1 cellular context compared by ENCODE assay signal in the genomic region with DNA sequence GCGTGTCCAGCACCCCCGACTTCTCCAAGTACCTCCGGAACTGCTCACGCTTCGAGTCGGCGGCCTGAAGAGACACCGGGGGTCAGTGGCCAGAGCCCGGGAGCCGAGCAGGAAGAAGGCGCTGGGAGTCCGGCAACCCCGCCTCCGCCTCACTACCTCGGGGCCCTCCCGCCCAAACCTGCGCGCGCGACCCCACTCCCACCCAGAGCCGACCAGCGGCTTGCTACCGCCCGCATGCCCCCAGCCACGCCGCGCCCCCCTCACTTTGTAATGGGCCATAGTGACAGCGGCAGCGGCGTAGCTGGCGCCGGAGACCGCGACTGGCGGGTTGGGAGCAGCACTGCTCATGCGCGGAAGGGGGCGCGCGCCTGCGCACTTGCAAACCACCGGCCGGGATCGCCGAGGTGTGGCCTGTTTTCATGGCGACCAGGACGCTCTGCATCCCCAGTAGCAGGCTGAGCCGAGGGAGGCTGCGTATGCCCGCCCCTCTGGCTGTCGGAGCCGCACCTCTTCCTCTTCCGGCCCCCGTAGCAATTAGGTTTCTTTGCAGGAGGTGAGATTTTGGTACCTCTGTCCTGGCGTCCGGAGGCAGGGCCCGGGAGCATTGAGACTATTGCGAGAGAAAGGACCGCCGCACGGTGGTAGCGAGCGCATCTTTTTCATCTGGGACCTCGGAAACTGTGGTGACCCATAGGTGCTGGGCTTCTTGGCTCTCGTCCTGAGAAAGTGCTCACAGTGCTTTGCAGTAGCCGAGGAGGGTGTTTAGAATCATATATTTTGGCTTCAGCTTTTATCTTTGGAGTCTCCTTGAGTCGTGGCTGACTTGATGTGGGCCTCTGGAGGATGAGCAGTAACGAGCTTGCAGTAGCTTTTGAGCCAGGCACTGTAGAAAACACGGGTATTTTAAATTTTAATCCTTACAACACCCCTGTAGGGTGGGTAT.
A peak's percentile ranks its signal among the peaks of the same experiment; 100 is the strongest.
TF ChIP-seq lines count a peak whose summit lies in the region.

A gene with protein sequence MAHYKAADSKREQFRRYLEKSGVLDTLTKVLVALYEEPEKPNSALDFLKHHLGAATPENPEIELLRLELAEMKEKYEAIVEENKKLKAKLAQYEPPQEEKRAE (minus strand): TSS at position 322 of the 943 bp plus-strand sequence. CDS start 43 bp downstream, at position 279.

TF ChIP-seq in K562, 482 proteins besides CTCF, POLR2A, EP300 and RAD21 (continued from another document and continues in another):
- TF ChIP-seq, protein P1, sequence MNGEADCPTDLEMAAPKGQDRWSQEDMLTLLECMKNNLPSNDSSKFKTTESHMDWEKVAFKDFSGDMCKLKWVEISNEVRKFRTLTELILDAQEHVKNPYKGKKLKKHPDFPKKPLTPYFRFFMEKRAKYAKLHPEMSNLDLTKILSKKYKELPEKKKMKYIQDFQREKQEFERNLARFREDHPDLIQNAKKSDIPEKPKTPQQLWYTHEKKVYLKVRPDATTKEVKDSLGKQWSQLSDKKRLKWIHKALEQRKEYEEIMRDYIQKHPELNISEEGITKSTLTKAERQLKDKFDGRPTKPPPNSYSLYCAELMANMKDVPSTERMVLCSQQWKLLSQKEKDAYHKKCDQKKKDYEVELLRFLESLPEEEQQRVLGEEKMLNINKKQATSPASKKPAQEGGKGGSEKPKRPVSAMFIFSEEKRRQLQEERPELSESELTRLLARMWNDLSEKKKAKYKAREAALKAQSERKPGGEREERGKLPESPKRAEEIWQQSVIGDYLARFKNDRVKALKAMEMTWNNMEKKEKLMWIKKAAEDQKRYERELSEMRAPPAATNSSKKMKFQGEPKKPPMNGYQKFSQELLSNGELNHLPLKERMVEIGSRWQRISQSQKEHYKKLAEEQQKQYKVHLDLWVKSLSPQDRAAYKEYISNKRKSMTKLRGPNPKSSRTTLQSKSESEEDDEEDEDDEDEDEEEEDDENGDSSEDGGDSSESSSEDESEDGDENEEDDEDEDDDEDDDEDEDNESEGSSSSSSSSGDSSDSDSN (IDR thresholded peaks at IDR 0.05; ENCODE audit: borderline replicate concordance in 1 of 2, low read depth in 2 of 2, low read length in 2 of 2) = peak in 1 of 2 experiments; percentile 82; a peak in 2 of 4 replicates
- TF ChIP-seq, protein P2, sequence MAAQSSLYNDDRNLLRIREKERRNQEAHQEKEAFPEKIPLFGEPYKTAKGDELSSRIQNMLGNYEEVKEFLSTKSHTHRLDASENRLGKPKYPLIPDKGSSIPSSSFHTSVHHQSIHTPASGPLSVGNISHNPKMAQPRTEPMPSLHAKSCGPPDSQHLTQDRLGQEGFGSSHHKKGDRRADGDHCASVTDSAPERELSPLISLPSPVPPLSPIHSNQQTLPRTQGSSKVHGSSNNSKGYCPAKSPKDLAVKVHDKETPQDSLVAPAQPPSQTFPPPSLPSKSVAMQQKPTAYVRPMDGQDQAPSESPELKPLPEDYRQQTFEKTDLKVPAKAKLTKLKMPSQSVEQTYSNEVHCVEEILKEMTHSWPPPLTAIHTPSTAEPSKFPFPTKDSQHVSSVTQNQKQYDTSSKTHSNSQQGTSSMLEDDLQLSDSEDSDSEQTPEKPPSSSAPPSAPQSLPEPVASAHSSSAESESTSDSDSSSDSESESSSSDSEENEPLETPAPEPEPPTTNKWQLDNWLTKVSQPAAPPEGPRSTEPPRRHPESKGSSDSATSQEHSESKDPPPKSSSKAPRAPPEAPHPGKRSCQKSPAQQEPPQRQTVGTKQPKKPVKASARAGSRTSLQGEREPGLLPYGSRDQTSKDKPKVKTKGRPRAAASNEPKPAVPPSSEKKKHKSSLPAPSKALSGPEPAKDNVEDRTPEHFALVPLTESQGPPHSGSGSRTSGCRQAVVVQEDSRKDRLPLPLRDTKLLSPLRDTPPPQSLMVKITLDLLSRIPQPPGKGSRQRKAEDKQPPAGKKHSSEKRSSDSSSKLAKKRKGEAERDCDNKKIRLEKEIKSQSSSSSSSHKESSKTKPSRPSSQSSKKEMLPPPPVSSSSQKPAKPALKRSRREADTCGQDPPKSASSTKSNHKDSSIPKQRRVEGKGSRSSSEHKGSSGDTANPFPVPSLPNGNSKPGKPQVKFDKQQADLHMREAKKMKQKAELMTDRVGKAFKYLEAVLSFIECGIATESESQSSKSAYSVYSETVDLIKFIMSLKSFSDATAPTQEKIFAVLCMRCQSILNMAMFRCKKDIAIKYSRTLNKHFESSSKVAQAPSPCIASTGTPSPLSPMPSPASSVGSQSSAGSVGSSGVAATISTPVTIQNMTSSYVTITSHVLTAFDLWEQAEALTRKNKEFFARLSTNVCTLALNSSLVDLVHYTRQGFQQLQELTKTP (IDR thresholded peaks at IDR 0.05; ENCODE audit: low read depth in 1 of 2, partially characterized antibody in 2 of 2) = no peak
- TF ChIP-seq ZNF212 (CRISPR knock-in tag; IDR thresholded peaks at IDR 0.05) (no peak), SREBF1 (IDR thresholded peaks at IDR 0.05; ENCODE audit: borderline replicate concordance, low read depth, low read length) (no peak), SP1 (CRISPR knock-in tag; IDR thresholded peaks at IDR 0.05) (peak; percentile 85), ZBTB17 (CRISPR knock-in tag; IDR thresholded peaks at IDR 0.05) (no peak), ZNF146 (CRISPR knock-in tag; IDR thresholded peaks at IDR 0.05; ENCODE audit: unreplicated experiment) (peak; percentile 12), TBP (optimal IDR thresholded peaks at IDR 0.05; ENCODE audit: low read depth, low read length) (peak; percentile 65), ZFX (CRISPR knock-in tag; IDR thresholded peaks at IDR 0.05) (peak; percentile 57; the same call in 1 of the 2 replicates), BMI1 (IDR thresholded peaks at IDR 0.05; ENCODE audit: low read length) (peak; percentile 85), NFRKB (IDR thresholded peaks at IDR 0.05; ENCODE audit: low read depth) (no peak), ZNF184 (CRISPR knock-in tag; IDR thresholded peaks at IDR 0.05) (no peak), GTF2A2 (tag; IDR thresholded peaks at IDR 0.05) (no peak), POLR2AphosphoS2 (IDR thresholded peaks at IDR 0.05; ENCODE audit: low read length) (peak; percentile 96), MTA3 (IDR thresholded peaks at IDR 0.05; ENCODE audit: borderline replicate concordance) (peak; percentile 60; the same call in 1 of the 2 replicates), ZBTB7A (IDR thresholded peaks at IDR 0.05; ENCODE audit: borderline replicate concordance, control insufficient read depth, low read depth, low read length) (peak; percentile 73; the same call in 1 of the 2 replicates), C11orf30 (IDR thresholded peaks at IDR 0.05; ENCODE audit: low read depth) (peak; percentile 30; the same call in 1 of the 2 replicates), MYC (IDR thresholded peaks at IDR 0.05; ENCODE audit: low read depth, low read length) (0 out of 2 replicates have a peak, but pooled peaks have one; percentile 44), MYC (CRISPR knock-in tag; IDR thresholded peaks at IDR 0.05; ENCODE audit: borderline replicate concordance, low read depth) (no peak), SRSF9 (IDR thresholded peaks at IDR 0.05; ENCODE audit: borderline replicate concordance, low read depth, low read length) (no peak), BHLHE40 (IDR thresholded peaks at IDR 0.05; ENCODE audit: low read length) (no peak), TBL1XR1 (IDR thresholded peaks at IDR 0.05; ENCODE audit: low read length in 2 of 2) (no peak; a peak in 1 of 4 replicates), TCF7L2 (IDR thresholded peaks at IDR 0.05; ENCODE audit: low read depth, low read length) (0 out of 2 replicates have a peak, but pooled peaks have one; percentile 15), HDGF (IDR thresholded peaks at IDR 0.05) (no peak), PHF8 (IDR thresholded peaks at IDR 0.05; ENCODE audit: borderline replicate concordance, low read length) (peak; percentile 81; the same call in 1 of the 2 replicates), XRCC5 (IDR thresholded peaks at IDR 0.05; ENCODE audit: low read depth, low read length) (no peak), MAZ (CRISPR knock-in tag; conservative IDR thresholded peaks at IDR 0.05 in 1 of 2, IDR thresholded peaks at IDR 0.05 in 1 of 2) (peak; percentile 68 to 74), MEIS2 (IDR thresholded peaks at IDR 0.05; ENCODE audit: partially characterized antibody) (peak; percentile 97), SMARCC2 (IDR thresholded peaks at IDR 0.05; ENCODE audit: low read depth) (no peak), HDAC6 (IDR thresholded peaks at IDR 0.05; ENCODE audit: low read depth, low read length) (no peak), DACH1 (IDR thresholded peaks at IDR 0.05; ENCODE audit: partially characterized antibody) (no peak), CBX3 (IDR thresholded peaks at IDR 0.05; ENCODE audit: borderline replicate concordance in 1 of 2, low read length in 2 of 2) (no peak), SREBF2 (CRISPR knock-in tag; IDR thresholded peaks at IDR 0.05) (no peak), GABPA (tag; conservative IDR thresholded peaks at IDR 0.05; ENCODE audit: low read depth) (peak; percentile 96), GATA2 (CRISPR knock-in tag; IDR thresholded peaks at IDR 0.05) (no peak), E2F3 (CRISPR knock-in tag; IDR thresholded peaks at IDR 0.05) (peak; percentile 52; the same call in 1 of the 2 replicates), RUNX1 (IDR thresholded peaks at IDR 0.05; ENCODE audit: low read depth) (no peak), CREM (IDR thresholded peaks at IDR 0.05; ENCODE audit: low read depth) (peak; percentile 62), RBBP5 (IDR thresholded peaks at IDR 0.05; ENCODE audit: borderline replicate concordance, insufficient read depth, low read length, poor library complexity, severe bottlenecking) (peak; percentile 84), ZNF140 (CRISPR knock-in tag; IDR thresholded peaks at IDR 0.05) (no peak), ZNF561 (CRISPR knock-in tag; conservative IDR thresholded peaks at IDR 0.05) (no peak)
- TF ChIP-seq, protein P3, sequence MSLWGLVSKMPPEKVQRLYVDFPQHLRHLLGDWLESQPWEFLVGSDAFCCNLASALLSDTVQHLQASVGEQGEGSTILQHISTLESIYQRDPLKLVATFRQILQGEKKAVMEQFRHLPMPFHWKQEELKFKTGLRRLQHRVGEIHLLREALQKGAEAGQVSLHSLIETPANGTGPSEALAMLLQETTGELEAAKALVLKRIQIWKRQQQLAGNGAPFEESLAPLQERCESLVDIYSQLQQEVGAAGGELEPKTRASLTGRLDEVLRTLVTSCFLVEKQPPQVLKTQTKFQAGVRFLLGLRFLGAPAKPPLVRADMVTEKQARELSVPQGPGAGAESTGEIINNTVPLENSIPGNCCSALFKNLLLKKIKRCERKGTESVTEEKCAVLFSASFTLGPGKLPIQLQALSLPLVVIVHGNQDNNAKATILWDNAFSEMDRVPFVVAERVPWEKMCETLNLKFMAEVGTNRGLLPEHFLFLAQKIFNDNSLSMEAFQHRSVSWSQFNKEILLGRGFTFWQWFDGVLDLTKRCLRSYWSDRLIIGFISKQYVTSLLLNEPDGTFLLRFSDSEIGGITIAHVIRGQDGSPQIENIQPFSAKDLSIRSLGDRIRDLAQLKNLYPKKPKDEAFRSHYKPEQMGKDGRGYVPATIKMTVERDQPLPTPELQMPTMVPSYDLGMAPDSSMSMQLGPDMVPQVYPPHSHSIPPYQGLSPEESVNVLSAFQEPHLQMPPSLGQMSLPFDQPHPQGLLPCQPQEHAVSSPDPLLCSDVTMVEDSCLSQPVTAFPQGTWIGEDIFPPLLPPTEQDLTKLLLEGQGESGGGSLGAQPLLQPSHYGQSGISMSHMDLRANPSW (CRISPR knock-in tag; IDR thresholded peaks at IDR 0.05) = no peak
- TF ChIP-seq, protein P4, sequence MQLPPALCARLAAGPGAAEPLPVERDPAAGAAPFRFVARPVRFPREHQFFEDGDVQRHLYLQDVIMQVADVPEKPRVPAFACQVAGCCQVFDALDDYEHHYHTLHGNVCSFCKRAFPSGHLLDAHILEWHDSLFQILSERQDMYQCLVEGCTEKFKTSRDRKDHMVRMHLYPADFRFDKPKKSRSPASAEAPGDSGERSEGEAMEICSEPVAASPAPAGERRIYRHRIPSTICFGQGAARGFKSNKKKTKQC (CRISPR knock-in tag; IDR thresholded peaks at IDR 0.05) = peak; percentile 78
- TF ChIP-seq, protein P5, sequence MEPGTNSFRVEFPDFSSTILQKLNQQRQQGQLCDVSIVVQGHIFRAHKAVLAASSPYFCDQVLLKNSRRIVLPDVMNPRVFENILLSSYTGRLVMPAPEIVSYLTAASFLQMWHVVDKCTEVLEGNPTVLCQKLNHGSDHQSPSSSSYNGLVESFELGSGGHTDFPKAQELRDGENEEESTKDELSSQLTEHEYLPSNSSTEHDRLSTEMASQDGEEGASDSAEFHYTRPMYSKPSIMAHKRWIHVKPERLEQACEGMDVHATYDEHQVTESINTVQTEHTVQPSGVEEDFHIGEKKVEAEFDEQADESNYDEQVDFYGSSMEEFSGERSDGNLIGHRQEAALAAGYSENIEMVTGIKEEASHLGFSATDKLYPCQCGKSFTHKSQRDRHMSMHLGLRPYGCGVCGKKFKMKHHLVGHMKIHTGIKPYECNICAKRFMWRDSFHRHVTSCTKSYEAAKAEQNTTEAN (CRISPR knock-in tag; IDR thresholded peaks at IDR 0.05) = no peak
- TF ChIP-seq, protein P6, sequence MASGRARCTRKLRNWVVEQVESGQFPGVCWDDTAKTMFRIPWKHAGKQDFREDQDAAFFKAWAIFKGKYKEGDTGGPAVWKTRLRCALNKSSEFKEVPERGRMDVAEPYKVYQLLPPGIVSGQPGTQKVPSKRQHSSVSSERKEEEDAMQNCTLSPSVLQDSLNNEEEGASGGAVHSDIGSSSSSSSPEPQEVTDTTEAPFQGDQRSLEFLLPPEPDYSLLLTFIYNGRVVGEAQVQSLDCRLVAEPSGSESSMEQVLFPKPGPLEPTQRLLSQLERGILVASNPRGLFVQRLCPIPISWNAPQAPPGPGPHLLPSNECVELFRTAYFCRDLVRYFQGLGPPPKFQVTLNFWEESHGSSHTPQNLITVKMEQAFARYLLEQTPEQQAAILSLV (tag; IDR thresholded peaks at IDR 0.05) = no peak
- TF ChIP-seq, protein P7, sequence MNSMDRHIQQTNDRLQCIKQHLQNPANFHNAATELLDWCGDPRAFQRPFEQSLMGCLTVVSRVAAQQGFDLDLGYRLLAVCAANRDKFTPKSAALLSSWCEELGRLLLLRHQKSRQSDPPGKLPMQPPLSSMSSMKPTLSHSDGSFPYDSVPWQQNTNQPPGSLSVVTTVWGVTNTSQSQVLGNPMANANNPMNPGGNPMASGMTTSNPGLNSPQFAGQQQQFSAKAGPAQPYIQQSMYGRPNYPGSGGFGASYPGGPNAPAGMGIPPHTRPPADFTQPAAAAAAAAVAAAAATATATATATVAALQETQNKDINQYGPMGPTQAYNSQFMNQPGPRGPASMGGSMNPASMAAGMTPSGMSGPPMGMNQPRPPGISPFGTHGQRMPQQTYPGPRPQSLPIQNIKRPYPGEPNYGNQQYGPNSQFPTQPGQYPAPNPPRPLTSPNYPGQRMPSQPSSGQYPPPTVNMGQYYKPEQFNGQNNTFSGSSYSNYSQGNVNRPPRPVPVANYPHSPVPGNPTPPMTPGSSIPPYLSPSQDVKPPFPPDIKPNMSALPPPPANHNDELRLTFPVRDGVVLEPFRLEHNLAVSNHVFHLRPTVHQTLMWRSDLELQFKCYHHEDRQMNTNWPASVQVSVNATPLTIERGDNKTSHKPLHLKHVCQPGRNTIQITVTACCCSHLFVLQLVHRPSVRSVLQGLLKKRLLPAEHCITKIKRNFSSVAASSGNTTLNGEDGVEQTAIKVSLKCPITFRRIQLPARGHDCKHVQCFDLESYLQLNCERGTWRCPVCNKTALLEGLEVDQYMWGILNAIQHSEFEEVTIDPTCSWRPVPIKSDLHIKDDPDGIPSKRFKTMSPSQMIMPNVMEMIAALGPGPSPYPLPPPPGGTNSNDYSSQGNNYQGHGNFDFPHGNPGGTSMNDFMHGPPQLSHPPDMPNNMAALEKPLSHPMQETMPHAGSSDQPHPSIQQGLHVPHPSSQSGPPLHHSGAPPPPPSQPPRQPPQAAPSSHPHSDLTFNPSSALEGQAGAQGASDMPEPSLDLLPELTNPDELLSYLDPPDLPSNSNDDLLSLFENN (IDR thresholded peaks at IDR 0.05; ENCODE audit: low read depth in 2 of 2, low read length in 2 of 2) = no peak
